Comparison of ENCODE assay signal across 15 cellular contexts in the genomic region with DNA sequence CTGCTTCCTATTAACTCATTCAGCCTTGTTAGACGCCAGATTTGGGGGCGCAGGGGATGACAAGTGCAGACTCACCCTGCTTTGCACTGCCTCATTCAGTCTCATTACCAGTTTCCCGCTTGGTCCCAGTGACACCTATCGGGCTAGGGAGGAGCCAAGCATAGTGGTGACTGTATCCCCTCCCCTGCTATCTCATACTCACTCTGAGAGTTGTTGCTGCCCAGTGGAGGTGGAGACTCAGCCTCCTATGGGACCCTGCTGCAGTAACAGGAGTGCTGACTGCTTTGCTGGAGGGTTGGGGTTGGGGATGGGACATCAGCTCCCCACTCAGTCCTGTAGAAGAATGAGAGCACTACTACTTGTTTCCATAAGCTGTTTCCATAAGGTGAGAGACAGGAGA. TPM values are rescaled to one million over a fixed set of nuclear protein-coding genes. Genes with fewer than 3 reads are reported as not detected.
DNase-seq lines count a peak whose midpoint lies in the region; ATAC-seq, FAIRE-seq and TF ChIP-seq lines count a peak whose summit lies in the region.
"Had no signal": no experiment of that assay in that cellular context is flagged by ENCODE, and none has a peak within 500 bp of the region (broad histone marks: within the 10 kb centered on the region; RNA-seq: fewer than 3 reads in every experiment).

No MANE protein-coding gene starts in this region.

- BruUV-seq in K562 (replicated peaks; lab: Mats Ljungman, UMichigan): no TSS peak

- no peak for TF ChIP-seq EP300 in K562 (IDR thresholded peaks at IDR 0.05; ENCODE audit: low read length)

- no peaks in the 10 kb centered on the region for H3K9me3 ChIP-seq in K562 (replicated peaks; ENCODE audit: control insufficient read depth, insufficient read depth, low read depth, low read length)

- H3K9ac ChIP-seq in K562 (ENCODE audit: insufficient read depth in 1 of 2, low read depth in 2 of 2, low read length in 2 of 2): no peak overlapping the region

- H4K20me1 ChIP-seq in K562 (replicated peaks; ENCODE audit: control insufficient read depth, insufficient read depth, low read length): no peaks in the 10 kb centered on the region

- no peaks in the 10 kb centered on the region for H3K79me2 ChIP-seq in K562 (ENCODE audit: control insufficient read depth, insufficient read depth, low read length)

- no peak for FAIRE-seq in K562 (lab: Jason Lieb, UNC)
- FAIRE-seq: A204.1, G401.6, GM12892 had no signal

- no peaks in the 10 kb centered on the region for H3K36me3 ChIP-seq in K562 (ENCODE audit: control insufficient read depth, insufficient read depth, low read length)

- H3K4me3 ChIP-seq in K562: no peak overlapping the region

- no peak for TF ChIP-seq POLR2A in K562 (conservative IDR thresholded peaks at IDR 0.05)

- in situ Hi-C loops in K562 (cut with MboI): no loop called here

- 2% methylated on average over 4 of the region's 4 CpGs for WGBS in K562 (ENCODE audit: insufficient coverage, low coverage, missing lambda C conversion rate)

- no peak overlapping the region for H3K27ac ChIP-seq in K562 (ENCODE audit: extremely low read depth, low read depth, low read length)

- H2AFZ ChIP-seq in K562 (ENCODE audit: low read depth, low read length): no peak overlapping the region

- intact Hi-C loops in K562 (cut with micrococcal nuclease) (no loop called here), Right ventricle myocardium superior (cut with DNase I) (no loop called here)

- no peaks in the 10 kb centered on the region for H3K4me1 ChIP-seq in K562 (replicated peaks in 1 of 2; ENCODE audit: control insufficient read depth in 2 of 2, insufficient read depth in 2 of 2, low read length in 2 of 2)

- ATAC-seq in HG03432 (IDR thresholded peaks at IDR 0.05; ENCODE audit: unreplicated experiment) (peak; percentile 54), K562 (peak; percentile 68), GM18868 (IDR thresholded peaks at IDR 0.05; ENCODE audit: unreplicated experiment) (no peak), Right ventricle myocardium superior (ENCODE audit: poor library complexity) (no peak), HG03108 (IDR thresholded peaks at IDR 0.05; ENCODE audit: unreplicated experiment) (no peak)

- no peak for TF ChIP-seq CTCF in K562 (IDR thresholded peaks at IDR 0.05 in 2 of 3, conservative IDR thresholded peaks at IDR 0.05 in 1 of 3; ENCODE audit: insufficient read depth in 2 of 3, low read depth in 1 of 3, low read length in 3 of 3)

- DNase-seq in K562 (ENCODE audit: extremely low read depth in 1 of 4, low spot score in 3 of 4): peak in 2 of 4 experiments; percentile 13 to 21
- peak; percentile 66 for DNase-seq in iPS-NIHi7 (ENCODE audit: extremely low spot score)
- no peak for DNase-seq in DMS 273 treated with DMSO at 0.1 percent for 48 hours (lab: John Stamatoyannopoulos, UW)
- DNase-seq in Right ventricle myocardium superior: no peak
- DNase-seq: C1 segment of cervical spinal cord; Calu3; CD4-positive, alpha-beta T cell; DMS79; H7 had no signal

- POLR2A ChIA-PET in K562 (lab: Yijun Ruan, JAX): no interaction called here

- no peak overlapping the region for H3K4me2 ChIP-seq in K562 (ENCODE audit: insufficient read depth, low read length)

- no peaks in the 10 kb centered on the region for H3K9me1 ChIP-seq in K562 (ENCODE audit: control insufficient read depth, insufficient read depth, low read length)

- CTCF ChIA-PET in K562 (lab: Yijun Ruan, JAX; ENCODE audit: low intra/inter-chr PET ratio): no interaction called here

- TF ChIP-seq RAD21 in K562 (CRISPR knock-in tag; conservative IDR thresholded peaks at IDR 0.05 in 1 of 2, IDR thresholded peaks at IDR 0.05 in 1 of 2): no peak

- no peaks in the 10 kb centered on the region for H3K27me3 ChIP-seq in K562 (ENCODE audit: control insufficient read depth in 2 of 2, insufficient read depth in 2 of 2, low read length in 2 of 2)

TF ChIP-seq in K562, 482 proteins besides CTCF, POLR2A, EP300 and RAD21:
- TF ChIP-seq, protein P1, sequence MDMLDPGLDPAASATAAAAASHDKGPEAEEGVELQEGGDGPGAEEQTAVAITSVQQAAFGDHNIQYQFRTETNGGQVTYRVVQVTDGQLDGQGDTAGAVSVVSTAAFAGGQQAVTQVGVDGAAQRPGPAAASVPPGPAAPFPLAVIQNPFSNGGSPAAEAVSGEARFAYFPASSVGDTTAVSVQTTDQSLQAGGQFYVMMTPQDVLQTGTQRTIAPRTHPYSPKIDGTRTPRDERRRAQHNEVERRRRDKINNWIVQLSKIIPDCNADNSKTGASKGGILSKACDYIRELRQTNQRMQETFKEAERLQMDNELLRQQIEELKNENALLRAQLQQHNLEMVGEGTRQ (CRISPR knock-in tag; IDR thresholded peaks at IDR 0.05): no peak
- TF ChIP-seq HNRNPH1 (optimal IDR thresholded peaks at IDR 0.05; ENCODE audit: low read depth, low read length) (no peak), ZFP30 (CRISPR knock-in tag; IDR thresholded peaks at IDR 0.05; ENCODE audit: borderline replicate concordance) (no peak), BCOR (IDR thresholded peaks at IDR 0.05) (no peak), U2AF2 (optimal IDR thresholded peaks at IDR 0.05; ENCODE audit: low read depth, low read length) (no peak), HDAC3 (IDR thresholded peaks at IDR 0.05; ENCODE audit: borderline replicate concordance, partially characterized antibody) (no peak)

RNA-seq across cellular contexts. Expression of a gene that starts 21.3 kb away (rescaled TPM):
- total RNA-seq in K562 (2011; cell fraction: chromatin; rRNA removed; ENCODE audit: low replicate concordance): 90.0 and 150 TPM in 2 replicates
- 49.4 and 79.4 TPM in 2 replicates for total RNA-seq in K562 (2011; cell fraction: nucleolus; rRNA removed)
- total RNA-seq in K562 (2011; cell fraction: nucleoplasm; rRNA removed): 98.9 and 122 TPM in 2 replicates
- total RNA-seq in K562 (2014; rRNA removed): 26.9 and 27.0 TPM in 2 replicates
- total RNA-seq in K562 (2014; rRNA removed; fragmentation: Illumina TruSeq; extraction: Trizol): 51.8 and 58.1 TPM in 2 replicates
- 26.1 and 28.6 TPM in 2 replicates for total RNA-seq in K562 (2015; rRNA removed; fragmentation: Illumina TruSeq; extraction: Trizol)
- 44.7 and 47.3 TPM in 2 replicates for total RNA-seq in K562 (2021)
- 85.5 and 101 TPM in 2 replicates for polyA plus RNA-seq in K562 (2011; rRNA removed)
- 18.9 and 34.8 TPM in 2 replicates for polyA plus RNA-seq in K562 (2011; cell fraction: cytosol; rRNA removed)
- 62.1 and 96.2 TPM in 2 replicates for polyA plus RNA-seq in K562 (2011; cell fraction: nucleus; rRNA removed)
- polyA plus RNA-seq in K562 (2012): 26.2 and 40.0 TPM in 2 replicates
- 35.7 and 39.3 TPM in 2 replicates for polyA plus RNA-seq in K562 (2014; fragmentation: Illumina TruSeq; extraction: Trizol)
- polyA plus RNA-seq in K562 (2014; fragmentation: Nextera tagmentation; extraction: Ambion mirVana): 10 to 100 TPM; 42.0 to 56.3 TPM
- 42.9 and 47.2 TPM in 2 replicates for polyA plus RNA-seq in K562 (2014; rRNA removed)
- 161 and 167 TPM in 2 replicates for polyA minus RNA-seq in K562 (2011; rRNA and poly(A)+ RNA removed)
- polyA minus RNA-seq in K562 (2011; cell fraction: cytosol; rRNA and poly(A)+ RNA removed): 27.3 and 31.6 TPM in 2 replicates
- polyA minus RNA-seq in K562 (2011; cell fraction: nucleus; rRNA and poly(A)+ RNA removed): 65.0 and 129 TPM in 2 replicates
- 26.5 TPM for total RNA-seq in Right ventricle myocardium superior

Comparison
In these comparisons a context has a peak if more than half of its experiments do, and no peak if none do; other contexts are left out.
1. ATAC-seq: peak in HG03432 (single experiment) and K562 (single experiment); none in GM18868 (single experiment), Right ventricle myocardium superior (single experiment) and HG03108 (single experiment).